1 cellular context compared by ENCODE assay signal in the genomic region with DNA sequence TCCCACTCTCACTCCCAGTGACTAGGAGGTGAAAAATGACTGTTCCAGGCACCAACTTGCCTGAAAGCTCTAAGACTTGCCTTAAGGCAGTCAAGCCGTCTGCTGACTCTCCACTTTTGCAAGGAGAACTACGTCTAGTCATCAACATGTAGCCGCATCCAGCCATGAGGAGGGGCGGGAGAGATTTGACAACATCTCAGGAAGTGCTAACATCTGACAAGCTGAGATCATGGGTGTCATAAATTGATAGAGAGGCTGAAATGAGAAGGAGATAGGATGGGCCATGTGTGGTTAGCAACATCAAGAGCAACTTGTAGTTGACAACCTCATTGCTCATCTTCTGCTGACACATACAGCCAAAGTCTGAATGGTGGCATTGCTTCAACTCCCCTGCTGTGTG.
TF ChIP-seq lines count a peak whose summit lies in the region.

No MANE protein-coding gene starts in this region.

TF ChIP-seq in SK-N-SH, 30 proteins besides CTCF, POLR2A, EP300 and RAD21 (continued from another document):
- no peak for TF ChIP-seq TEAD4 (IDR thresholded peaks at IDR 0.05; ENCODE audit: borderline replicate concordance, insufficient read depth)
- TF ChIP-seq TAF1 (IDR thresholded peaks at IDR 0.05; ENCODE audit: borderline replicate concordance, low read depth, low read length), result no peak
- TF ChIP-seq FOXJ3 (CRISPR knock-in tag; IDR thresholded peaks at IDR 0.05), result no peak
- no peak for TF ChIP-seq RFX5 (IDR thresholded peaks at IDR 0.05; ENCODE audit: low read length)
- TF ChIP-seq EZH2phosphoT487 (IDR thresholded peaks at IDR 0.05; ENCODE audit: borderline replicate concordance, low read depth), result no peak
- no peak for TF ChIP-seq SIN3A (IDR thresholded peaks at IDR 0.05; ENCODE audit: borderline replicate concordance, low read depth, low read length)
